Comparison of ENCODE assay signal across 8 cellular contexts in genomic region chr2:109987458-109988345, GRCh38.
DNase-seq lines count a peak whose midpoint lies in the region; ATAC-seq and TF ChIP-seq lines count a peak whose summit lies in the region.
"Not testable (repeated sequence)": the region's sequence is repeated elsewhere in the genome, so short reads cannot be mapped to it uniquely, and the experiment has no call there.

No MANE protein-coding gene starts in this region.

- no CpG with 5 or more reads among the region's 75 CpGs for WGBS in heart left ventricle, 4 donors

- not testable (repeated sequence) for H3K9me3 Mint-ChIP-seq in Caco-2 (ENCODE audit: unreplicated experiment); activated naive CD8-positive, alpha-beta T cell treated with anti-CD3 and anti-CD28 coated beads, Interleukin-2, amount 10 ng/mL, durations not matched to agents 7 days and 5 days; naive B cell; stimulated activated naive CD8-positive, alpha-beta T cell treated with anti-CD3 and anti-CD28 coated beads, Interleukin-15, amount 100 ng/mL, for 72 hours

- not testable (repeated sequence) for H3K4me3 Mint-ChIP-seq in Caco-2 (ENCODE audit: unreplicated experiment); activated naive CD8-positive, alpha-beta T cell treated with anti-CD3 and anti-CD28 coated beads, Interleukin-2, amount 10 ng/mL, durations not matched to agents 7 days and 5 days; naive B cell; stimulated activated naive CD8-positive, alpha-beta T cell treated with anti-CD3 and anti-CD28 coated beads, Interleukin-15, amount 100 ng/mL, for 72 hours

- not testable (repeated sequence) for TF ChIP-seq CTCF in Caco-2 (IDR thresholded peaks at IDR 0.05; ENCODE audit: insufficient read depth in 1 of 2, low read depth in 1 of 2, low read length in 1 of 2, severe bottlenecking in 1 of 2, unreplicated experiment in 1 of 2); heart left ventricle (IDR thresholded peaks at IDR 0.05)

- H3K36me3 ChIP-seq in Caco-2 (ENCODE audit: control insufficient read depth, insufficient read depth, low read length); heart left ventricle: not testable (repeated sequence)

- H3K27ac ChIP-seq in heart left ventricle: not testable (repeated sequence)

- CTCF ChIA-PET in Caco-2 (lab: Charles Lee): not testable (repeated sequence)

- H3K4me1 ChIP-seq in Caco-2, heart left ventricle: not testable (repeated sequence)

- not testable (repeated sequence) for TF ChIP-seq POLR2A in heart left ventricle (IDR thresholded peaks at IDR 0.05)

- H3K4me3 ChIP-seq in Caco-2 (ENCODE audit: low read depth, low read length); heart left ventricle: not testable (repeated sequence)

- POLR2A ChIA-PET in Caco-2 (lab: Charles Lee); activated naive CD8-positive, alpha-beta T cell treated with anti-CD3 and anti-CD28 coated beads, Interleukin-2, amount 10 ng/mL, durations not matched to agents 7 days and 5 days (lab: Charles Lee): not testable (repeated sequence)

- H3K4me1 Mint-ChIP-seq in Caco-2 (ENCODE audit: low read depth, unreplicated experiment); activated naive CD8-positive, alpha-beta T cell treated with anti-CD3 and anti-CD28 coated beads, Interleukin-2, amount 10 ng/mL, durations not matched to agents 7 days and 5 days; naive B cell; stimulated activated naive CD8-positive, alpha-beta T cell treated with anti-CD3 and anti-CD28 coated beads, Interleukin-15, amount 100 ng/mL, for 72 hours: not testable (repeated sequence)

- intact Hi-C loops in Caco-2 (cut with micrococcal nuclease; ENCODE audit: unreplicated experiment); heart left ventricle (cut with DNase I): not testable (repeated sequence)

- DNase-seq in Caco-2; activated naive CD8-positive, alpha-beta T cell treated with anti-CD3 and anti-CD28 coated beads, Interleukin-2, amount 10 ng/mL, durations not matched to agents 7 days and 5 days; heart left ventricle; naive B cell; stimulated activated naive CD8-positive, alpha-beta T cell treated with anti-CD3 and anti-CD28 coated beads, Interleukin-15, amount 100 ng/mL, for 72 hours: not testable (repeated sequence)

- H3K27ac Mint-ChIP-seq in Caco-2 (ENCODE audit: unreplicated experiment); activated naive CD8-positive, alpha-beta T cell treated with anti-CD3 and anti-CD28 coated beads, Interleukin-2, amount 10 ng/mL, durations not matched to agents 7 days and 5 days; naive B cell; stimulated activated naive CD8-positive, alpha-beta T cell treated with anti-CD3 and anti-CD28 coated beads, Interleukin-15, amount 100 ng/mL, for 72 hours: not testable (repeated sequence)

- ATAC-seq in GM21576 (IDR thresholded peaks at IDR 0.05; ENCODE audit: unreplicated experiment): peak; percentile 70
- ATAC-seq in HG03066 (IDR thresholded peaks at IDR 0.05; ENCODE audit: low read depth, unreplicated experiment): peak; percentile 55
- ATAC-seq in SK-N-SH treated with all-trans-retinoic acid at 6 μM for 48 hours: peak; percentile 97
- ATAC-seq in activated naive CD8-positive, alpha-beta T cell treated with anti-CD3 and anti-CD28 coated beads, Interleukin-2, amount 10 ng/mL, durations not matched to agents 7 days and 5 days (ENCODE audit: low read depth): peak; percentile 89
- peak; percentile 65 to 85 (median 84) for ATAC-seq in heart left ventricle
- peak; percentile 82 to 83 for ATAC-seq in naive B cell (ENCODE audit: low read depth in 2 of 2)
- peak; percentile 88 for ATAC-seq in stimulated activated naive CD8-positive, alpha-beta T cell treated with anti-CD3 and anti-CD28 coated beads, Interleukin-15, amount 100 ng/mL, for 72 hours

- H3K27me3 Mint-ChIP-seq in Caco-2 (ENCODE audit: insufficient read depth, unreplicated experiment); activated naive CD8-positive, alpha-beta T cell treated with anti-CD3 and anti-CD28 coated beads, Interleukin-2, amount 10 ng/mL, durations not matched to agents 7 days and 5 days; naive B cell; stimulated activated naive CD8-positive, alpha-beta T cell treated with anti-CD3 and anti-CD28 coated beads, Interleukin-15, amount 100 ng/mL, for 72 hours: not testable (repeated sequence)

- TSS peak; percentile 80 for BruUV-seq in Caco-2 (replicated peaks; lab: Mats Ljungman, UMichigan)

- not testable (repeated sequence) for H3K9me3 ChIP-seq in Caco-2, heart left ventricle

- not testable (repeated sequence) for H3K36me3 Mint-ChIP-seq in Caco-2 (ENCODE audit: insufficient read depth, unreplicated experiment); activated naive CD8-positive, alpha-beta T cell treated with anti-CD3 and anti-CD28 coated beads, Interleukin-2, amount 10 ng/mL, durations not matched to agents 7 days and 5 days; naive B cell

- H3K27me3 ChIP-seq in Caco-2 (replicated peaks; ENCODE audit: control insufficient read depth, insufficient read depth, low read length); heart left ventricle: not testable (repeated sequence)
